Comparison of ENCODE assay signal across 2 cellular contexts in the genomic region with DNA sequence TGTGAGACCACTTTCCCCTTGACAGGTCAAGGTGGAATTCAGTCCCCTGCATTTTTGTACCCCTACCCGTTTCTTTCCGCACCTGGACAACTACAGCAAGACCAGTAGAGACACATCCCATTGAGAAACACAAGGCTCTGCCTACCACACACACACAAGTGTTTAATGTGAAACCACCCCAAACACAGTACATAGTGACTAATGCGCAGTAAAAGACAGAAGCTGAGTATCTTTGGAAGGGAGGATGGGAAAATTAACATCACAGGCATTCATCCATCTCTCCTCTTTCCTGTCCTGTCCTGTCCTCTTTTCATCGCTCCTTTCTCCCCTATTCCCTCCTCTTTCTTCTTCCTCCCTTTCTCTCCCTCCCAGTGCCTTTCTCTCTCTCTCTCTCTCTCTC.
TF ChIP-seq lines count a peak whose summit lies in the region.

No MANE protein-coding gene starts in this region.

TF ChIP-seq in SK-N-SH, 30 proteins besides CTCF, POLR2A, EP300 and RAD21 (continued from another document):
- TF ChIP-seq, protein P1, sequence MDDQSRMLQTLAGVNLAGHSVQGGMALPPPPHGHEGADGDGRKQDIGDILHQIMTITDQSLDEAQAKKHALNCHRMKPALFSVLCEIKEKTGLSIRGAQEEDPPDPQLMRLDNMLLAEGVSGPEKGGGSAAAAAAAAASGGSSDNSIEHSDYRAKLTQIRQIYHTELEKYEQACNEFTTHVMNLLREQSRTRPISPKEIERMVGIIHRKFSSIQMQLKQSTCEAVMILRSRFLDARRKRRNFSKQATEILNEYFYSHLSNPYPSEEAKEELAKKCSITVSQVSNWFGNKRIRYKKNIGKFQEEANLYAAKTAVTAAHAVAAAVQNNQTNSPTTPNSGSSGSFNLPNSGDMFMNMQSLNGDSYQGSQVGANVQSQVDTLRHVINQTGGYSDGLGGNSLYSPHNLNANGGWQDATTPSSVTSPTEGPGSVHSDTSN (IDR thresholded peaks at IDR 0.05): no peak
- TF ChIP-seq FOXJ3 (CRISPR knock-in tag; IDR thresholded peaks at IDR 0.05): no peak
- TF ChIP-seq FOSL2 (IDR thresholded peaks at IDR 0.05; ENCODE audit: borderline replicate concordance, low read depth): no peak
- TF ChIP-seq FOXM1 (IDR thresholded peaks at IDR 0.05; ENCODE audit: low read depth): no peak
- TF ChIP-seq NFIC (IDR thresholded peaks at IDR 0.05; ENCODE audit: borderline replicate concordance): no peak

TF ChIP-seq in SK-N-SH treated with all-trans-retinoic acid at 6 μM for 48 hours, 23 proteins besides CTCF, POLR2A, EP300 and RAD21 (continued from another document):
- TF ChIP-seq, protein P2, sequence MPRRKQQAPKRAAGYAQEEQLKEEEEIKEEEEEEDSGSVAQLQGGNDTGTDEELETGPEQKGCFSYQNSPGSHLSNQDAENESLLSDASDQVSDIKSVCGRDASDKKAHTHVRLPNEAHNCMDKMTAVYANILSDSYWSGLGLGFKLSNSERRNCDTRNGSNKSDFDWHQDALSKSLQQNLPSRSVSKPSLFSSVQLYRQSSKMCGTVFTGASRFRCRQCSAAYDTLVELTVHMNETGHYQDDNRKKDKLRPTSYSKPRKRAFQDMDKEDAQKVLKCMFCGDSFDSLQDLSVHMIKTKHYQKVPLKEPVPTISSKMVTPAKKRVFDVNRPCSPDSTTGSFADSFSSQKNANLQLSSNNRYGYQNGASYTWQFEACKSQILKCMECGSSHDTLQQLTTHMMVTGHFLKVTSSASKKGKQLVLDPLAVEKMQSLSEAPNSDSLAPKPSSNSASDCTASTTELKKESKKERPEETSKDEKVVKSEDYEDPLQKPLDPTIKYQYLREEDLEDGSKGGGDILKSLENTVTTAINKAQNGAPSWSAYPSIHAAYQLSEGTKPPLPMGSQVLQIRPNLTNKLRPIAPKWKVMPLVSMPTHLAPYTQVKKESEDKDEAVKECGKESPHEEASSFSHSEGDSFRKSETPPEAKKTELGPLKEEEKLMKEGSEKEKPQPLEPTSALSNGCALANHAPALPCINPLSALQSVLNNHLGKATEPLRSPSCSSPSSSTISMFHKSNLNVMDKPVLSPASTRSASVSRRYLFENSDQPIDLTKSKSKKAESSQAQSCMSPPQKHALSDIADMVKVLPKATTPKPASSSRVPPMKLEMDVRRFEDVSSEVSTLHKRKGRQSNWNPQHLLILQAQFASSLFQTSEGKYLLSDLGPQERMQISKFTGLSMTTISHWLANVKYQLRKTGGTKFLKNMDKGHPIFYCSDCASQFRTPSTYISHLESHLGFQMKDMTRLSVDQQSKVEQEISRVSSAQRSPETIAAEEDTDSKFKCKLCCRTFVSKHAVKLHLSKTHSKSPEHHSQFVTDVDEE (CRISPR knock-in tag; IDR thresholded peaks at IDR 0.05): no peak
- TF ChIP-seq ESRRG (CRISPR knock-in tag; IDR thresholded peaks at IDR 0.05) (no peak), CSDC2 (CRISPR knock-in tag; IDR thresholded peaks at IDR 0.05) (no peak), TOX (CRISPR knock-in tag; IDR thresholded peaks at IDR 0.05; ENCODE audit: borderline replicate concordance) (no peak), ZNF565 (CRISPR knock-in tag; conservative IDR thresholded peaks at IDR 0.05; ENCODE audit: low read depth) (no peak), TCF4 (CRISPR knock-in tag; IDR thresholded peaks at IDR 0.05; ENCODE audit: borderline replicate concordance) (no peak), GLIS3 (CRISPR knock-in tag; IDR thresholded peaks at IDR 0.05) (no peak)
TF ChIP-seq in SK-N-SH treated with all-trans-retinoic acid at 6 μM for 48 hours: peak in this region for 0.
